20 cellular contexts compared by ENCODE assay signal in genomic region chr11:65744699-65745042, GRCh38. TPM values are rescaled to one million over a fixed set of nuclear protein-coding genes. Genes with fewer than 3 reads are reported as not detected.
"Had no signal": no experiment of that assay in that cellular context is flagged by ENCODE, and none has a peak within 500 bp of the region (broad histone marks: within the 10 kb centered on the region; RNA-seq: fewer than 3 reads in every experiment).

No MANE protein-coding gene starts in this region.

- H3K4me3 ChIP-seq: heart left ventricle, ovary, sigmoid colon, upper lobe of left lung had no signal

- DNase-seq: activated CD4-positive, alpha-beta memory T cell treated with anti-CD3 and anti-CD28 coated beads, Interleukin-2, amount 10 ng/mL, durations not matched to agents 7 days and 5 days; activated CD4-positive, alpha-beta T cell treated with anti-CD3 and anti-CD28 coated beads, Interleukin-2, amount 10 ng/mL, durations not matched to agents 7 days and 5 days; activated CD4-positive, CD25-positive, alpha-beta regulatory T cell treated with anti-CD3 and anti-CD28 coated beads, Interleukin-2, amount 50 U/mL, for 72 hours; activated CD8-positive, alpha-beta memory T cell treated with anti-CD3 and anti-CD28 coated beads, Interleukin-2, amount 50 U/mL, for 48 hours; activated gamma-delta T cell; activated naive CD4-positive, alpha-beta T cell treated with anti-CD3 and anti-CD28 coated beads, Interleukin-2, amount 50 U/mL, for 16 hours; activated T-cell treated with anti-CD3 and anti-CD28 coated beads, Interleukin-2, amount 50 U/mL, for 24 hours; amniotic stem cell; brain microvascular endothelial cell; caudate nucleus; immature natural killer cell; kidney; mammary epithelial cell; naive thymus-derived CD4-positive, alpha-beta T cell; ovary; sigmoid colon; T1000 had no signal

- H3K4me1 ChIP-seq: heart left ventricle, sigmoid colon, upper lobe of left lung had no signal

- H3K27ac ChIP-seq: brain microvascular endothelial cell, heart left ventricle, ovary, sigmoid colon, upper lobe of left lung had no signal

- H3K9me3 ChIP-seq: heart left ventricle, ovary, sigmoid colon, upper lobe of left lung had no signal

- H3K27me3 ChIP-seq: heart left ventricle, ovary, upper lobe of left lung had no signal

- H3K36me3 ChIP-seq: brain microvascular endothelial cell, heart left ventricle, ovary, sigmoid colon, upper lobe of left lung had no signal

RNA-seq across cellular contexts. Expression of gene OVOL1, which starts 42.2 kb away (rescaled TPM):
- total RNA-seq: activated CD4-positive, alpha-beta memory T cell treated with anti-CD3 and anti-CD28 coated beads, Interleukin-2, amount 10 ng/mL, durations not matched to agents 7 days and 5 days; activated CD4-positive, alpha-beta T cell treated with anti-CD3 and anti-CD28 coated beads, Interleukin-2, amount 10 ng/mL, durations not matched to agents 7 days and 5 days; endothelial cell of umbilical vein; heart left ventricle; naive thymus-derived CD4-positive, alpha-beta T cell; sigmoid colon had no signal
